Comparison of ENCODE assay signal across 1 cellular context in genomic region chr10:28201666-28202400, GRCh38.
TF ChIP-seq lines count a peak whose summit lies in the region.

No MANE protein-coding gene starts in this region.

TF ChIP-seq in HCT116, 20 proteins besides CTCF, POLR2A, EP300 and RAD21 (continued from another document):
- TF ChIP-seq REST (IDR thresholded peaks at IDR 0.05; ENCODE audit: low read depth) = no peak
- TF ChIP-seq CBX3 (IDR thresholded peaks at IDR 0.05; ENCODE audit: low read depth) = no peak
- no peak for TF ChIP-seq ATF3 (IDR thresholded peaks at IDR 0.05)
- no peak for TF ChIP-seq TCF7L2 (IDR thresholded peaks at IDR 0.05; ENCODE audit: borderline replicate concordance, extremely low read depth, insufficient read depth, insufficient read length)
- TF ChIP-seq MAX (IDR thresholded peaks at IDR 0.05) = no peak
- no peak for TF ChIP-seq JUND (IDR thresholded peaks at IDR 0.05)
